ENCODE assay signal across 13 cellular contexts in the genomic region with DNA sequence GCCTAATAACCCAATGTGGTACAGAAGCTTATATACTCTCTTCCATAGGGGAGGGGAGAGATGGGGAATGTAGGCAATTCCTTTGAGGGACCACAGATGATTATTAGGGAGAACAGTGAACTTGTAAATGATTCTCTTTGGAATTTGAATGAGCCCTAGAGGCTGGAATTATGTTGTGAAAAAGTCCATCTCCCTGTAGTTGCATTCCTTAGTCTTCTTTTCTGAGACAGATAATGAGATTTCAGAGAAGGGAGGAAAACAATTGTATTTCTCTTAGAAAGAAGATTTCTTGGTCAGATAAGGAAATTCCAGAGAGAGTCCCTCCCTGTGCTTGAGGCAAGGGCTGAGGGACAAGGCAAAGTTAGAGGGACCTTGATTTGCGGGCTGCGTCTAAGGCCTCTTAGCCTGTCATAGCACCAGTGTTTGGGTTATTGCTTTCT.
DNase-seq lines count a peak whose midpoint lies in the region; ATAC-seq, FAIRE-seq and TF ChIP-seq lines count a peak whose summit lies in the region.
"Had no signal": no experiment of that assay in that cellular context is flagged by ENCODE, and none has a peak within 500 bp of the region (broad histone marks: within the 10 kb centered on the region; RNA-seq: fewer than 3 reads in every experiment).

No MANE protein-coding gene starts in this region.

- H3K27ac Mint-ChIP-seq in neural progenitor cell = peak overlapping the region; percentile 55

- WGBS in H1 (ENCODE audit: extremely low coverage in 1 of 2, insufficient coverage in 1 of 2, insufficient read length in 1 of 2, insufficient replicate concordance in 2 of 2, low coverage in 1 of 2, low lambda C conversion rate in 2 of 2, missing lambda C conversion rate in 1 of 2), 2 experiments = 64% methylated on average over 2 of the region's 2 CpGs; no CpG with 5 or more reads in 1 of the 2 experiments

- H3K36me3 ChIP-seq in H1 (ENCODE audit: control insufficient read depth in 2 of 4, insufficient read depth in 4 of 4, low read length in 3 of 4) (peaks cover 0 to 11% (median 3%) of the 10 kb centered on the region in 4 experiments; a peak in 3 of 8 replicates), neural progenitor cell (no peaks in the 10 kb centered on the region)

- H2BK20ac ChIP-seq in H1 (ENCODE audit: low read length) = no peak overlapping the region; the same call in 1 of the 2 replicates

- H3K18ac ChIP-seq in H1 (ENCODE audit: extremely low read depth, low read length) = no peak overlapping the region; the same call in 1 of the 2 replicates

- H3K4me1 Mint-ChIP-seq in neural progenitor cell = peaks cover 30% of the 10 kb centered on the region

- H2BK12ac ChIP-seq in H1 (ENCODE audit: low read depth, low read length) = no peak overlapping the region

- H4K91ac ChIP-seq in H1 (replicated peaks; ENCODE audit: insufficient read length, low read length) = no peak overlapping the region

- no peak overlapping the region for H3K14ac ChIP-seq in H1 (ENCODE audit: insufficient read length)

- H2BK15ac ChIP-seq in H1 (ENCODE audit: low read length) = no peak overlapping the region

- peaks cover 20 to 24% of the 10 kb centered on the region in 2 experiments for H3K9me3 ChIP-seq in H1 (ENCODE audit: insufficient read depth in 2 of 2, low read depth in 1 of 2, low read length in 1 of 2)
- no peaks in the 10 kb centered on the region for H3K9me3 ChIP-seq in neural progenitor cell (ENCODE audit: low read depth)

- no peak overlapping the region; a peak in 1 of 8 replicates for H3K4me3 ChIP-seq in H1 (ENCODE audit: extremely low read depth in 1 of 4, insufficient read depth in 2 of 4, low read depth in 3 of 4, low read length in 4 of 4)
- no peak overlapping the region for H3K4me3 ChIP-seq in neural progenitor cell
- H3K4me3 ChIP-seq: PC-9 had no signal

- no peak overlapping the region for H3K23ac ChIP-seq in H1 (ENCODE audit: insufficient read length)

- H3K4ac ChIP-seq in H1 (replicated peaks; ENCODE audit: insufficient read length, low read depth, low read length) = no peak overlapping the region

- H2AK5ac ChIP-seq in H1 (ENCODE audit: low read depth, low read length) = no peak overlapping the region

- no peak for TF ChIP-seq RAD21 in H1 (IDR thresholded peaks at IDR 0.05 in 1 of 2, conservative IDR thresholded peaks at IDR 0.05 in 1 of 2; ENCODE audit: low read depth in 2 of 2, low read length in 2 of 2)

- peak overlapping the region; percentile 29; the same call in 1 of the 2 replicates for H2BK5ac ChIP-seq in H1 (ENCODE audit: low read depth, low read length)

- TF ChIP-seq CTCF in H1 (IDR thresholded peaks at IDR 0.05; ENCODE audit: control extremely low read depth in 1 of 3, insufficient read depth in 1 of 3, low read depth in 1 of 3, low read length in 3 of 3) = no peak
- TF ChIP-seq CTCF in neural progenitor cell (IDR thresholded peaks at IDR 0.05) = no peak

- H4K5ac ChIP-seq in H1 (ENCODE audit: insufficient read length, low read depth, low read length) = no peak overlapping the region

- 0 out of 2 replicates have a peak overlapping the region, but pooled peaks have one; percentile 58 for H3K27ac ChIP-seq in H1 (ENCODE audit: low read depth, low read length)
- peak overlapping the region; percentile 97 for H3K27ac ChIP-seq in neural progenitor cell
- H3K27ac ChIP-seq: PC-9 had no signal

- H3K9me3 Mint-ChIP-seq in neural progenitor cell = peaks cover 35% of the 10 kb centered on the region

- in situ Hi-C loops in Caki2 (cut with HindIII; ENCODE audit: low pct_unique_long_range_greater_than_20kb, low sequenced_read_pairs) = no loop called here

- no peaks in the 10 kb centered on the region for H3K23me2 ChIP-seq in H1 (ENCODE audit: low read depth, low read length)

- no peak for FAIRE-seq in H1 (lab: Jason Lieb, UNC)

- intact Hi-C loops in left colon (cut with DNase I, micrococcal nuclease) = no loop called here
- intact Hi-C loops in sciatic nerve (cut with DNase I) = no loop called here

- POLR2A ChIA-PET in H1 (lab: Charles Lee; ENCODE audit: partially characterized antibody) = no interaction called here

- H3F3A ChIP-seq in neural progenitor cell (ENCODE audit: low read depth) = peaks cover 23% of the 10 kb centered on the region

- TF ChIP-seq EP300 in H1 (IDR thresholded peaks at IDR 0.05; ENCODE audit: borderline replicate concordance in 1 of 2, low read depth in 2 of 2, low read length in 2 of 2) = no peak

- H4K20me1 ChIP-seq in H1 (replicated peaks in 1 of 2; ENCODE audit: control insufficient read depth in 1 of 2, insufficient read depth in 2 of 2, low read length in 2 of 2) (no peaks in the 10 kb centered on the region), neural progenitor cell (ENCODE audit: low read depth) (no peaks in the 10 kb centered on the region)

- no peak overlapping the region for H3K56ac ChIP-seq in H1 (replicated peaks; ENCODE audit: insufficient read length, low read depth, low read length)

- no peak overlapping the region for H2BK120ac ChIP-seq in H1 (replicated peaks; ENCODE audit: low read depth, low read length)

- TF ChIP-seq POLR2A in H1 (IDR thresholded peaks at IDR 0.05; ENCODE audit: control extremely low read depth in 1 of 2, low read depth in 2 of 2, low read length in 2 of 2) = no peak

- H3K27me3 ChIP-seq in H1 (replicated peaks in 1 of 4; ENCODE audit: control insufficient read depth in 3 of 4, extremely low read depth in 1 of 4, insufficient read depth in 3 of 4, low read length in 3 of 4) (no peaks in the 10 kb centered on the region), neural progenitor cell (no peaks in the 10 kb centered on the region)

- no peak overlapping the region for H4K8ac ChIP-seq in H1 (ENCODE audit: extremely low read depth, insufficient read depth, low read length)

- H3K9ac ChIP-seq in H1 (replicated peaks in 1 of 4; ENCODE audit: extremely low read depth in 1 of 4, low read depth in 3 of 4, low read length in 3 of 4) (no peak overlapping the region), neural progenitor cell (no peak overlapping the region)

- ATAC-seq in left colon (no peak), sciatic nerve (no peak)
- ATAC-seq: naive thymus-derived CD4-positive, alpha-beta T cell had no signal

- H3K4me2 ChIP-seq in H1 (ENCODE audit: insufficient read depth in 1 of 2, low read depth in 2 of 2, low read length in 2 of 2) (no peak overlapping the region), neural progenitor cell (peak overlapping the region; percentile 66)
- H3K4me2 ChIP-seq: PC-9 had no signal

- peak; percentile 41 for DNase-seq in Caki2 (ENCODE audit: low read depth)
- DNase-seq in M059J (ENCODE audit: low read depth) = peak; percentile 81
- DNase-seq in H1 (ENCODE audit: low read depth in 1 of 2, low spot score in 2 of 2) = peak in 1 of 2 experiments; percentile 13
- DNase-seq in neural progenitor cell (ENCODE audit: low spot score) = peak; percentile 21
- no peak for DNase-seq in left colon
- no peak for DNase-seq in sciatic nerve (ENCODE audit: low spot score)
- DNase-seq in SK-N-DZ (ENCODE audit: low spot score) = no peak
- DNase-seq in NCI-H1694 (lab: John Stamatoyannopoulos, UW) = no peak
- DNase-seq: activated CD8-positive, alpha-beta memory T cell treated with anti-CD3 and anti-CD28 coated beads, Interleukin-2, amount 50 U/mL, for 4 hours; erythroblast; naive thymus-derived CD4-positive, alpha-beta T cell; stimulated activated CD4-positive, alpha-beta T cell treated with anti-CD3 and anti-CD28 coated beads, Interleukin-12 subunit alpha, Interleukin-12 subunit beta, amount 100 ng/mL, for 4 hours had no signal

- H3K79me2 ChIP-seq in H1 (ENCODE audit: control insufficient read depth in 1 of 2, insufficient read depth in 2 of 2, low read length in 2 of 2) (no peaks in the 10 kb centered on the region), neural progenitor cell (ENCODE audit: low read depth) (no peaks in the 10 kb centered on the region)

- CTCF ChIA-PET in H1 (lab: Charles Lee; ENCODE audit: partially characterized antibody) = interaction anchor here (0.7 to 3.5 kb wide), 5 partner anchors 10 to 99 kb away, joined by 3 to 20 read pairs (median 4); no protein-coding TSS in a partner anchor

- peaks cover 6% of the 10 kb centered on the region for H3K36me3 Mint-ChIP-seq in neural progenitor cell

- H3K4me1 ChIP-seq in H1 (replicated peaks in 1 of 4; ENCODE audit: control insufficient read depth in 3 of 4, insufficient read depth in 4 of 4, low read length in 3 of 4) (peaks cover 0 to 13% (median 6%) of the 10 kb centered on the region in 4 experiments; a peak in 4 of 7 replicates), neural progenitor cell (peaks cover 22% of the 10 kb centered on the region)

- H3K4me3 Mint-ChIP-seq in neural progenitor cell = no peak overlapping the region

- no peaks in the 10 kb centered on the region for H3K79me1 ChIP-seq in H1 (ENCODE audit: low read depth, low read length)

- peaks cover 6% of the 10 kb centered on the region for H3K27me3 Mint-ChIP-seq in neural progenitor cell (ENCODE audit: insufficient read depth, low read depth)
- H3K27me3 Mint-ChIP-seq: naive thymus-derived CD4-positive, alpha-beta T cell had no signal

- 0 out of 2 replicates have a peak overlapping the region, but pooled peaks have one; percentile 1 for H2AFZ ChIP-seq in H1 (ENCODE audit: low read length)
- no peak overlapping the region for H2AFZ ChIP-seq in neural progenitor cell (replicated peaks)
- H2AFZ ChIP-seq: PC-9 had no signal

TF ChIP-seq in H1, 55 proteins besides CTCF, POLR2A, EP300 and RAD21:
- 0 out of 2 replicates have a peak, but pooled peaks have one; percentile 31 for TF ChIP-seq CEBPB (IDR thresholded peaks at IDR 0.05; ENCODE audit: low read depth, low read length)
- no peak for TF ChIP-seq KDM5A (IDR thresholded peaks at IDR 0.05; ENCODE audit: low read length)
TF ChIP-seq in H1: peak in this region for 1.

Comparison
In these comparisons a context has a peak if more than half of its experiments do, and no peak if none do; other contexts are left out.
1. DNase-seq: peak in Caki2 (single experiment), M059J (single experiment) and neural progenitor cell (single experiment); none in left colon (0 of 2), sciatic nerve (single experiment), SK-N-DZ (single experiment) and NCI-H1694 (single experiment).